ENCODE assay signal across 21 cellular contexts in the genomic region with DNA sequence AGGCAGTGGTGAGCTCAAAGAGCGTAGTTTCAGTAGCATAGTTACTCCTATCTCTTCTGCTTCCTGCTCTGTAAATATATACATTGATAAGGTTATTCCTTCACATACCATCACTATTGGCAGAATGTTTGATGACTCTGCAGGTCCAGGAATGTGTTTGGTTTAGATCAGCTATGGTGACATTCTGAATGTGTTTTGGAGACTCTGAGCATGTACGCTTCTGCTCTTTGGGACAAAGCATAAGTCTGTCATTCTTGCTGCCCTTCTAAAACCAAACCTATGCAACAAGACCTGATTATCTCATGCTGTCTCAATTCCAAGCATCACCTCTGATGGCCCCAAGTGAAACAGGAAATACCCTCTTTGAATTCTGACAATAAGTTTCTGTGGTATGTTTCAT.
DNase-seq lines count a peak whose midpoint lies in the region; ATAC-seq, FAIRE-seq and TF ChIP-seq lines count a peak whose summit lies in the region.
"Had no signal": no experiment of that assay in that cellular context is flagged by ENCODE, and none has a peak within 500 bp of the region (broad histone marks: within the 10 kb centered on the region; RNA-seq: fewer than 3 reads in every experiment).

No MANE protein-coding gene starts in this region.

- H3K27ac ChIP-seq in HepG2 (ENCODE audit: extremely low read length, insufficient read depth, low read length) (no peak overlapping the region), right lobe of liver (no peak overlapping the region), hepatocyte (no peak overlapping the region), mesendoderm (ENCODE audit: low read depth, low read length) (no peak overlapping the region)
- H3K27ac ChIP-seq: BLaER1, C4-2B, GM23248 had no signal

- TF ChIP-seq POLR2A in HepG2 (IDR thresholded peaks at IDR 0.05; ENCODE audit: insufficient read depth in 1 of 2, low read depth in 2 of 2, low read length in 2 of 2) (no peak), right lobe of liver (IDR thresholded peaks at IDR 0.05) (no peak), erythroblast (IDR thresholded peaks at IDR 0.05; ENCODE audit: low read length) (no peak)

- TF ChIP-seq EP300 in HepG2 (IDR thresholded peaks at IDR 0.05; ENCODE audit: low read depth in 2 of 2, low read length in 2 of 2), result no peak
- no peak for TF ChIP-seq EP300 in HepG2 (CRISPR knock-in tag; IDR thresholded peaks at IDR 0.05; ENCODE audit: borderline replicate concordance)

- no peak for TF ChIP-seq CTCF in HepG2 (CRISPR knock-in tag; IDR thresholded peaks at IDR 0.05)
- no peak for TF ChIP-seq CTCF in right lobe of liver (IDR thresholded peaks at IDR 0.05)
- no peak for TF ChIP-seq CTCF in hepatocyte (IDR thresholded peaks at IDR 0.05; ENCODE audit: poor library complexity)

- TF ChIP-seq RAD21 in HepG2 (CRISPR knock-in tag; IDR thresholded peaks at IDR 0.05), result no peak

- H4K5ac ChIP-seq in mesendoderm (ENCODE audit: low read length), result no peak overlapping the region

- H4K20me1 ChIP-seq in HepG2 (ENCODE audit: insufficient read depth, low read length) (no peaks in the 10 kb centered on the region), hepatocyte (ENCODE audit: insufficient read depth, poor library complexity, severe bottlenecking) (no peaks in the 10 kb centered on the region)
- H4K20me1 ChIP-seq: BLaER1 had no signal

- ATAC-seq in HepG2 (no peak), right lobe of liver (no peak), GM19023 (IDR thresholded peaks at IDR 0.05; ENCODE audit: unreplicated experiment) (no peak)
- ATAC-seq: CD8-positive, alpha-beta T cell; GM12878 had no signal

- no peaks in the 10 kb centered on the region for H3K9me2 ChIP-seq in hepatocyte (replicated peaks; ENCODE audit: insufficient read depth)

- H3K4me1 ChIP-seq in HepG2 (ENCODE audit: insufficient read depth, low read length) (no peaks in the 10 kb centered on the region), right lobe of liver (no peaks in the 10 kb centered on the region), hepatocyte (ENCODE audit: insufficient read depth) (no peaks in the 10 kb centered on the region), mesendoderm (ENCODE audit: control insufficient read depth, low read depth, low read length) (peaks cover 1% of the 10 kb centered on the region)
- H3K4me1 ChIP-seq: BLaER1 had no signal

- no TSS peak for BruUV-seq in HepG2 (replicated peaks; lab: Mats Ljungman, UMichigan)

- no peak overlapping the region for H3K4me2 ChIP-seq in HepG2 (ENCODE audit: low read depth, low read length)
- H3K4me2 ChIP-seq in hepatocyte, result peak overlapping the region; percentile 2
- H3K4me2 ChIP-seq in mesendoderm (ENCODE audit: low read length), result no peak overlapping the region
- H3K4me2 ChIP-seq: BLaER1 had no signal

- CTCF ChIA-PET in HepG2 (lab: Yijun Ruan, JAX; ENCODE audit: low intra/inter-chr PET ratio, low total read pairs), result no interaction called here

- H3K23ac ChIP-seq in mesendoderm (ENCODE audit: low read length), result no peak overlapping the region

- H3K4me3 ChIP-seq in HepG2 (replicated peaks in 1 of 3; ENCODE audit: insufficient read depth in 1 of 3, low read depth in 2 of 3, low read length in 3 of 3) (no peak overlapping the region), right lobe of liver (no peak overlapping the region), hepatocyte (no peak overlapping the region), mesendoderm (ENCODE audit: low read length) (no peak overlapping the region)
- H3K4me3 ChIP-seq: BLaER1, GM12878, GM23248 had no signal

- H2AFZ ChIP-seq in HepG2 (ENCODE audit: low read length) (no peak overlapping the region), hepatocyte (no peak overlapping the region)
- H2AFZ ChIP-seq: GM23248 had no signal

- no peak overlapping the region for H2AK5ac ChIP-seq in mesendoderm (ENCODE audit: low read length)

- H2BK15ac ChIP-seq in mesendoderm (replicated peaks; ENCODE audit: low read depth), result no peak overlapping the region

- no peak overlapping the region for H3K56ac ChIP-seq in mesendoderm (ENCODE audit: low read length)

- intact Hi-C loops in HepG2 (cut with micrococcal nuclease; ENCODE audit: unreplicated experiment) (no loop called here), right lobe of liver (cut with DNase I) (no loop called here)

- H2BK5ac ChIP-seq in mesendoderm (ENCODE audit: low read length), result no peak overlapping the region

- H3K9ac ChIP-seq in HepG2 (ENCODE audit: insufficient read depth, low read depth, low read length) (no peak overlapping the region), mesendoderm (ENCODE audit: low read length) (no peak overlapping the region)
- H3K9ac ChIP-seq: BLaER1, GM23248 had no signal

- H3K27me3 ChIP-seq in HepG2 (ENCODE audit: control insufficient read depth in 1 of 2, insufficient read depth in 2 of 2, low read length in 2 of 2), result no peaks in the 10 kb centered on the region
- no peaks in the 10 kb centered on the region for H3K27me3 ChIP-seq in right lobe of liver
- no peaks in the 10 kb centered on the region for H3K27me3 ChIP-seq in hepatocyte
- H3K27me3 ChIP-seq in mesendoderm (ENCODE audit: insufficient read depth, low read length, poor library complexity), result no peaks in the 10 kb centered on the region
- H3K27me3 ChIP-seq: BLaER1 had no signal

- no peak overlapping the region for H2BK120ac ChIP-seq in mesendoderm (ENCODE audit: low read depth, low read length)

- H3K36me3 ChIP-seq in HepG2 (replicated peaks in 1 of 2; ENCODE audit: control insufficient read depth in 1 of 2, insufficient read depth in 2 of 2, low read length in 2 of 2) (no peaks in the 10 kb centered on the region), right lobe of liver (no peaks in the 10 kb centered on the region), hepatocyte (replicated peaks; ENCODE audit: insufficient read depth, low read depth) (no peaks in the 10 kb centered on the region), mesendoderm (ENCODE audit: control insufficient read depth, insufficient read depth, low read length) (no peaks in the 10 kb centered on the region)
- H3K36me3 ChIP-seq: BLaER1 had no signal

- H3K9me3 ChIP-seq in HepG2 (ENCODE audit: low read length), result peaks cover 92% of the 10 kb centered on the region
- H3K9me3 ChIP-seq in right lobe of liver, result no peaks in the 10 kb centered on the region
- H3K9me3 ChIP-seq in hepatocyte (ENCODE audit: low read depth), result no peaks in the 10 kb centered on the region
- H3K9me3 ChIP-seq: BLaER1 had no signal

- DNase-seq in HepG2 (ENCODE audit: low spot score) (peak; percentile 20), right lobe of liver (no peak), hepatocyte (ENCODE audit: low spot score) (no peak), mesendoderm (peak; percentile 70), AG20443 (ENCODE audit: low spot score) (no peak), erythroblast (lab: John Stamatoyannopoulos, UW) (no peak)
- DNase-seq: 8988T; CD4-positive, CD25-positive, alpha-beta regulatory T cell; CD8-positive, alpha-beta T cell; DMS 273 treated with DMSO at 0.1 percent for 48 hours; DND-41; GM23248; H7; HCEC 1CT had no signal

- no peak overlapping the region for H3K18ac ChIP-seq in mesendoderm (ENCODE audit: low read length)

- no peak overlapping the region for H3K4ac ChIP-seq in mesendoderm (ENCODE audit: low read depth, low read length)

- in situ Hi-C loops in HepG2 (cut with HindIII; ENCODE audit: extremely low pct_ligation_motif_present, low pct_unique_long_range_greater_than_20kb), result no loop called here

- no peak overlapping the region for H4K8ac ChIP-seq in mesendoderm (ENCODE audit: low read depth, low read length)

- FAIRE-seq in HepG2 (lab: Jason Lieb, UNC), result no peak
- FAIRE-seq: D721Med, G401.6, GM12878, H1 had no signal

- no peaks in the 10 kb centered on the region for H3K79me2 ChIP-seq in HepG2 (ENCODE audit: insufficient read depth, low read length)
- H3K79me2 ChIP-seq in hepatocyte, result no peaks in the 10 kb centered on the region
- no peaks in the 10 kb centered on the region for H3K79me2 ChIP-seq in mesendoderm (ENCODE audit: control insufficient read depth, insufficient read depth, low read length)

- no peaks in the 10 kb centered on the region for H3K79me1 ChIP-seq in mesendoderm (ENCODE audit: low read length)

- POLR2A ChIA-PET in HepG2 (lab: Yijun Ruan, JAX), result no interaction called here

- WGBS in HepG2 (ENCODE audit: low lambda C conversion rate), result 8% methylated on average over 2 of the region's 2 CpGs
- WGBS in right lobe of liver (ENCODE audit: insufficient coverage, low coverage, low lambda C conversion rate, missing lambda C conversion rate), result 83% methylated on average over 2 of the region's 2 CpGs
- 67% methylated on average over 2 of the region's 2 CpGs for WGBS in hepatocyte (ENCODE audit: low lambda C conversion rate, missing lambda C conversion rate)
- WGBS in mesendoderm (ENCODE audit: extremely low coverage, insufficient coverage, low lambda C conversion rate), result no CpG with 5 or more reads among the region's 2 CpGs

TF ChIP-seq in HepG2, 621 proteins besides CTCF, POLR2A, EP300 and RAD21 (continues in another document):
- no peak for TF ChIP-seq ZC3H4 (CRISPR knock-in tag; IDR thresholded peaks at IDR 0.05; ENCODE audit: borderline replicate concordance)
- TF ChIP-seq ZNF280B (CRISPR knock-in tag; IDR thresholded peaks at IDR 0.05; ENCODE audit: borderline replicate concordance), result no peak
- TF ChIP-seq BCL6 (CRISPR knock-in tag; IDR thresholded peaks at IDR 0.05), result no peak
- no peak for TF ChIP-seq ZNF552 (CRISPR knock-in tag; IDR thresholded peaks at IDR 0.05; ENCODE audit: borderline replicate concordance)

Comparison
In these comparisons a context has a peak if more than half of its experiments do, and no peak if none do; other contexts are left out.
1. DNase-seq: peak in HepG2 (single experiment) and mesendoderm (single experiment); none in right lobe of liver (0 of 3), hepatocyte (single experiment), AG20443 (single experiment) and erythroblast (0 of 2).